ENCODE assay signal across 8 cellular contexts in the genomic region with DNA sequence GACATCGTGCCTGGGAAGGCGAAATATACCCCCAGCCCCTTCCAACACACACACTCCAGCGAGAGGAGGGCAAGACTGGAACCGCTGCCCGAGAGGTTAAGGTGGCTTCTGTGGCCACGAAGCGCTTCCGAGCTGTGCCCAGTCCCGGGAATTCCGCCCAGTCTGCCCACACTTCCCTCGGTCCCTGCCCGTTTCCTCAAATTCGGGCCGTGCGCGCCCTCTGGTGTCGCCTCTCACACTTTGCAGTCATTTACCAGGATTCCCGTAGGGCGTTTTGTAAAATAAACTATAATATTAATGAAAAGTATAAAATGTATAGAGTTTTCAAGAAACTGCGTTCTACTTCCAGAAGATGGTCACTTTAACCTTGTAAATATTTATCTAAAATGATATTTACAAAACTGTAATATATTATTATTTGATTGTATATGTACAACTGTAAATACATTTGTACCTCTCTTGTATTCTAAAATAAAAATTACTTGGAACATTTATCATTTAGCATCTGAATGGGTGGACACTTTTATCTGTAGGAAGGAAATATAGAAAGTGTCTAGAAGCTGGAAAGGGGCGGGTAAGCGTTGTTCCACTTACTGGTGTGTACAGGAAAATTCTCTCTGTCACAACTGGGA. TPM values are rescaled to one million over a fixed set of nuclear protein-coding genes. Genes with fewer than 3 reads are reported as not detected.
DNase-seq lines count a peak whose midpoint lies in the region; ATAC-seq and TF ChIP-seq lines count a peak whose summit lies in the region.

No MANE protein-coding gene starts in this region.

- intact Hi-C loops in dorsolateral prefrontal cortex (cut with DNase I) = loop anchor here (1.0 to 5.0 kb wide), 3 partner anchors 100 to 221 kb away; a partner anchor contains a TSS

- H3K27ac ChIP-seq in dorsolateral prefrontal cortex (peak overlapping the region in 32 of 59 donors; percentile 39 to 92 (median 82)), lung (ENCODE audit: low read depth in 1 of 2, low read length in 1 of 2) (no peak overlapping the region)

- peak; percentile 73 for ATAC-seq in lung (ENCODE audit: insufficient read depth, low FRiP score)
- no peak for ATAC-seq in HG02885 (IDR thresholded peaks at IDR 0.05; ENCODE audit: poor library complexity, unreplicated experiment)

- peak; percentile 71 for DNase-seq in AG10803 (ENCODE audit: low read depth)
- peak; percentile 90 for DNase-seq in H7
- peak; percentile 85 for DNase-seq in NCI-H460 (ENCODE audit: extremely low read depth, low read depth)
- DNase-seq in activated CD4-positive, alpha-beta T cell treated with anti-CD3 and anti-CD28 coated beads, Interleukin-2, amount 50 U/mL, for 1 hour = peak; percentile 55
- peak; percentile 75 to 90 (median 82) for DNase-seq in dorsolateral prefrontal cortex
- peak; percentile 82 for DNase-seq in lung (ENCODE audit: low spot score)
- DNase-seq in stimulated activated CD8-positive, alpha-beta memory T cell treated with anti-CD3 and anti-CD28 coated beads, Interleukin-15, amount 100 ng/mL, for 4 hours (ENCODE audit: low read depth in 2 of 2) = peak; percentile 18 to 33

- peak overlapping the region; percentile 41 for H3K4me3 ChIP-seq in AG10803 (ENCODE audit: low read length)
- peak overlapping the region; percentile 60 for H3K4me3 ChIP-seq in H7 (ENCODE audit: insufficient read depth, low read depth, low read length)
- H3K4me3 ChIP-seq in dorsolateral prefrontal cortex = peak overlapping the region; percentile 26 to 81 (median 68)
- no peak overlapping the region for H3K4me3 ChIP-seq in lung

- no peaks in the 10 kb centered on the region for H3K36me3 ChIP-seq in H7 (replicated peaks; ENCODE audit: control insufficient read depth, insufficient read depth, low read length)
- H3K36me3 ChIP-seq in lung (ENCODE audit: control insufficient read depth in 2 of 2, insufficient read depth in 2 of 2, low read length in 2 of 2) = no peaks in the 10 kb centered on the region

- peaks cover 0 to 7% of the 10 kb centered on the region in 2 donors for H3K4me1 ChIP-seq in lung (ENCODE audit: control insufficient read depth in 2 of 2, insufficient read depth in 2 of 2, low read length in 2 of 2)

- TF ChIP-seq CTCF in AG10803 (conservative IDR thresholded peaks at IDR 0.05; ENCODE audit: low read length) (peak; percentile 79), dorsolateral prefrontal cortex (IDR thresholded peaks at IDR 0.05 in 54 of 56, conservative IDR thresholded peaks at IDR 0.05 in 2 of 56; ENCODE audit: low read depth in 1 of 56, partially characterized antibody in 56 of 56) (peak; percentile 76 to 98 (median 91)), lung (IDR thresholded peaks at IDR 0.05; ENCODE audit: control extremely low read depth, extremely low read depth) (peak; percentile 74)

- 4% methylated on average over 22 of the region's 22 CpGs for WGBS in lung, 2 donors

- H3K27me3 ChIP-seq in H7 (ENCODE audit: control insufficient read depth, insufficient read depth, low read length) = peaks cover 34% of the 10 kb centered on the region
- no peaks in the 10 kb centered on the region for H3K27me3 ChIP-seq in dorsolateral prefrontal cortex
- H3K27me3 ChIP-seq in lung (ENCODE audit: control insufficient read depth, insufficient read depth) = no peaks in the 10 kb centered on the region

- H3K9me3 ChIP-seq in lung (ENCODE audit: control insufficient read depth in 2 of 2, insufficient read depth in 1 of 2, low read length in 1 of 2) = no peaks in the 10 kb centered on the region

RNA-seq across cellular contexts. Expression of a gene that starts 11.0 kb away (rescaled TPM):
- 53.1 and 61.9 TPM in 2 replicates for total RNA-seq in H7 (2014; rRNA removed; shearing (Covaris generic))
- 45.5 and 56.5 TPM in 2 replicates for total RNA-seq in NCI-H460 (2014; rRNA removed; shearing (Covaris generic))
- 106 and 142 TPM in 2 replicates for polyA plus RNA-seq in NCI-H460 (2014; cell fraction: nucleus; rRNA removed)
- total RNA-seq in dorsolateral prefrontal cortex = 10 to 100 TPM; 24.6 to 43.4 (median 32.7) TPM
- 10 to 100 TPM; 20.2 to 23.0 TPM for total RNA-seq in lung
- 10 to 100 TPM; 15.3 to 17.9 TPM for polyA plus RNA-seq in lung

RNA-seq across cellular contexts. Expression of a gene that starts 18.2 kb away (rescaled TPM):
- total RNA-seq in H7 (2014; rRNA removed; shearing (Covaris generic)) = 0.11 and 0.31 TPM in 2 replicates
- 0.30 TPM in 1 of 2 replicates, not detected in the other for total RNA-seq in NCI-H460 (2014; rRNA removed; shearing (Covaris generic))
- polyA plus RNA-seq in NCI-H460 (2014; cell fraction: nucleus; rRNA removed) = 0.07 and 0.58 TPM in 2 replicates
- total RNA-seq in dorsolateral prefrontal cortex = 1 to 10 TPM in 8 of 120 experiments, under 1 TPM in 102, not detected in 10; 0.16 to 1.5 (median 0.52) TPM
- total RNA-seq in lung = under 1 TPM in 1 of 2 donors, not detected in 1; 0.09 TPM
- polyA plus RNA-seq in lung = under 1 TPM in 1 of 2 donors, not detected in 1; 0.05 TPM

Comparison
In these comparisons a context has a peak if more than half of its experiments do, and no peak if none do; other contexts are left out.
1. DNase-seq: peak in every context shown above with its lines; median percentile 90 in H7; 85 in NCI-H460; 82 in dorsolateral prefrontal cortex; 82 in lung; 71 in AG10803; 55 in activated CD4-positive, alpha-beta T cell treated with anti-CD3 and anti-CD28 coated beads, Interleukin-2, amount 50 U/mL, for 1 hour; 26 in stimulated activated CD8-positive, alpha-beta memory T cell treated with anti-CD3 and anti-CD28 coated beads, Interleukin-15, amount 100 ng/mL, for 4 hours.
2. H3K27ac ChIP-seq: peak in dorsolateral prefrontal cortex (32 of 59); none in lung (0 of 2).
3. Peak in every context shown above with its lines, with median percentiles within 50 percentile points of each other: CTCF ChIP-seq.